ENCODE assay signal across 24 cellular contexts in genomic region chr15:89174476-89174875, GRCh38. TPM values are rescaled to one million over a fixed set of nuclear protein-coding genes. Genes with fewer than 3 reads are reported as not detected.
DNase-seq lines count a peak whose midpoint lies in the region; ATAC-seq and TF ChIP-seq lines count a peak whose summit lies in the region.
"Had no signal": no experiment of that assay in that cellular context is flagged by ENCODE, and none has a peak within 500 bp of the region (broad histone marks: within the 10 kb centered on the region; RNA-seq: fewer than 3 reads in every experiment).

No MANE protein-coding gene starts in this region.

- peaks cover 27% of the 10 kb centered on the region for H3K36me3 Mint-ChIP-seq in activated naive CD4-positive, alpha-beta T cell treated with anti-CD3 and anti-CD28 coated beads, Interleukin-2, amount 10 ng/mL, durations not matched to agents 7 days and 5 days
- H3K36me3 Mint-ChIP-seq in activated naive CD4-positive, alpha-beta T cell treated with anti-CD3 and anti-CD28 coated beads for 36 hours (ENCODE audit: low read depth) = peaks cover 23% of the 10 kb centered on the region

- ATAC-seq in gastrocnemius medialis (no peak), GM21360 (IDR thresholded peaks at IDR 0.05; ENCODE audit: unreplicated experiment) (no peak)
- ATAC-seq: HCT116 had no signal

- intact Hi-C loops in activated naive CD4-positive, alpha-beta T cell treated with anti-CD3 and anti-CD28 coated beads for 36 hours (cut with micrococcal nuclease) = no loop called here
- intact Hi-C loops in dorsolateral prefrontal cortex (cut with DNase I) = loop anchor here in 1 of 2 donors (10.0 kb wide), 2 partner anchors 80 to 270 kb away; no protein-coding TSS in a partner anchor
- intact Hi-C loops in gastrocnemius medialis (cut with DNase I; ENCODE audit: low total_unique reads) = loop anchor here (5.0 kb wide), 1 partner anchor 277 kb away; the partner anchor contains the start of gene HAPLN3

- DNase-seq in activated naive CD4-positive, alpha-beta T cell treated with anti-CD3 and anti-CD28 coated beads, Interleukin-2, amount 10 ng/mL, durations not matched to agents 7 days and 5 days = no peak
- no peak for DNase-seq in activated naive CD4-positive, alpha-beta T cell treated with anti-CD3 and anti-CD28 coated beads for 36 hours
- DNase-seq in NCI-H345 treated with DMSO at 0.1 percent for 48 hours (lab: John Stamatoyannopoulos, UW; ENCODE audit: unreplicated experiment) (peak; percentile 33), dorsolateral prefrontal cortex (no peak), gastrocnemius medialis (no peak), AG08395 (ENCODE audit: low spot score) (no peak), NCI-H1694 treated with DMSO at 0.1 percent for 48 hours (lab: John Stamatoyannopoulos, UW) (no peak)
- DNase-seq: C1 segment of cervical spinal cord; endodermal cell; GDM1; kidney; naive B cell; NCI-H446 treated with DMSO at 0.1 percent for 48 hours; SK-N-SH; stimulated activated CD4-positive, alpha-beta T cell treated with anti-CD3 and anti-CD28 coated beads, Interleukin-2, amount 100 ng/mL, for 24 hours; stomach; T1000 had no signal

- CTCF ChIA-PET in activated naive CD4-positive, alpha-beta T cell treated with anti-CD3 and anti-CD28 coated beads, Interleukin-2, amount 10 ng/mL, durations not matched to agents 7 days and 5 days (lab: Charles Lee) = interaction anchor here (0.8 to 8.3 kb wide), 4 partner anchors 110 to 270 kb away, joined by 3 to 147 read pairs (median 4); no protein-coding TSS in a partner anchor
- CTCF ChIA-PET in activated naive CD4-positive, alpha-beta T cell treated with anti-CD3 and anti-CD28 coated beads for 36 hours (lab: Charles Lee) = interaction anchor here (1.1 to 7.0 kb wide), 5 partner anchors 8 to 116 kb away, joined by 3 to 105 read pairs (median 5); no protein-coding TSS in a partner anchor

- H3K4me1 ChIP-seq in gastrocnemius medialis = peaks cover 6 to 9% of the 10 kb centered on the region in 2 donors

- no peaks in the 10 kb centered on the region for H3K27me3 Mint-ChIP-seq in activated naive CD4-positive, alpha-beta T cell treated with anti-CD3 and anti-CD28 coated beads, Interleukin-2, amount 10 ng/mL, durations not matched to agents 7 days and 5 days
- no peaks in the 10 kb centered on the region for H3K27me3 Mint-ChIP-seq in activated naive CD4-positive, alpha-beta T cell treated with anti-CD3 and anti-CD28 coated beads for 36 hours (ENCODE audit: low read depth)
- H3K27me3 Mint-ChIP-seq: memory B cell, naive B cell had no signal

- no peak for TF ChIP-seq POLR2A in gastrocnemius medialis (IDR thresholded peaks at IDR 0.05)

- H3K4me3 ChIP-seq in dorsolateral prefrontal cortex (no peak overlapping the region), gastrocnemius medialis (no peak overlapping the region)
- H3K4me3 ChIP-seq: adrenal gland, stomach had no signal

- in situ Hi-C loops in gastrocnemius medialis (cut with MboI; ENCODE audit: low sequenced_read_pairs in 4 of 4) = loop anchor here in 2 of 4 donors (10.0 to 25.0 kb wide), 2 partner anchors 262 to 280 kb away; partner anchors contain the start of genes HAPLN3 (in 1 of the 2) and MFGE8 (in 1 of the 2)

- peaks cover 0 to 38% of the 10 kb centered on the region in 2 donors for H3K36me3 ChIP-seq in gastrocnemius medialis

- H3K9me3 ChIP-seq in gastrocnemius medialis = no peaks in the 10 kb centered on the region
- H3K9me3 ChIP-seq: adrenal gland, SK-N-SH, stomach had no signal

- peaks cover 6% of the 10 kb centered on the region for H3K4me1 Mint-ChIP-seq in activated naive CD4-positive, alpha-beta T cell treated with anti-CD3 and anti-CD28 coated beads, Interleukin-2, amount 10 ng/mL, durations not matched to agents 7 days and 5 days
- H3K4me1 Mint-ChIP-seq in activated naive CD4-positive, alpha-beta T cell treated with anti-CD3 and anti-CD28 coated beads for 36 hours (ENCODE audit: low read depth) = peaks cover 28% of the 10 kb centered on the region
- H3K4me1 Mint-ChIP-seq: endodermal cell, memory B cell, naive B cell had no signal

- no peak overlapping the region for H3K4me3 Mint-ChIP-seq in activated naive CD4-positive, alpha-beta T cell treated with anti-CD3 and anti-CD28 coated beads, Interleukin-2, amount 10 ng/mL, durations not matched to agents 7 days and 5 days
- no peak overlapping the region for H3K4me3 Mint-ChIP-seq in activated naive CD4-positive, alpha-beta T cell treated with anti-CD3 and anti-CD28 coated beads for 36 hours
- H3K4me3 Mint-ChIP-seq: endodermal cell, memory B cell, naive B cell had no signal

- no peak for TF ChIP-seq CTCF in dorsolateral prefrontal cortex (IDR thresholded peaks at IDR 0.05 in 54 of 56, conservative IDR thresholded peaks at IDR 0.05 in 2 of 56; ENCODE audit: low read depth in 1 of 56, partially characterized antibody in 56 of 56)
- TF ChIP-seq CTCF in gastrocnemius medialis (IDR thresholded peaks at IDR 0.05 in 4 of 5, conservative IDR thresholded peaks at IDR 0.05 in 1 of 5) = no peak

- H3K27me3 ChIP-seq in dorsolateral prefrontal cortex = no peaks in the 10 kb centered on the region
- H3K27me3 ChIP-seq in gastrocnemius medialis = no peaks in the 10 kb centered on the region
- H3K27me3 ChIP-seq: adrenal gland, stomach had no signal

- H3K9me3 Mint-ChIP-seq in activated naive CD4-positive, alpha-beta T cell treated with anti-CD3 and anti-CD28 coated beads, Interleukin-2, amount 10 ng/mL, durations not matched to agents 7 days and 5 days = no peaks in the 10 kb centered on the region
- no peaks in the 10 kb centered on the region for H3K9me3 Mint-ChIP-seq in activated naive CD4-positive, alpha-beta T cell treated with anti-CD3 and anti-CD28 coated beads for 36 hours
- H3K9me3 Mint-ChIP-seq: endodermal cell, memory B cell, naive B cell had no signal

- H3K27ac ChIP-seq in dorsolateral prefrontal cortex (peak overlapping the region in 53 of 59 donors; percentile 5 to 85 (median 68)), gastrocnemius medialis (peak overlapping the region; percentile 16 to 25 (median 22))

- H3K27ac Mint-ChIP-seq in activated naive CD4-positive, alpha-beta T cell treated with anti-CD3 and anti-CD28 coated beads, Interleukin-2, amount 10 ng/mL, durations not matched to agents 7 days and 5 days = peak overlapping the region; percentile 9
- H3K27ac Mint-ChIP-seq in activated naive CD4-positive, alpha-beta T cell treated with anti-CD3 and anti-CD28 coated beads for 36 hours = no peak overlapping the region
- H3K27ac Mint-ChIP-seq: endodermal cell, memory B cell had no signal

RNA-seq across cellular contexts. Expression of gene RLBP1, which starts 46.9 kb away (rescaled TPM):
- not detected for total RNA-seq in activated naive CD4-positive, alpha-beta T cell treated with anti-CD3 and anti-CD28 coated beads for 36 hours
- total RNA-seq in dorsolateral prefrontal cortex (10 to 100 TPM in 18 of 120 experiments, 1 to 10 TPM in 102; 1.7 to 21.4 (median 6.2) TPM), gastrocnemius medialis (not detected)
- total RNA-seq: A673, adrenal gland, endodermal cell, kidney, posterior vena cava, ureter had no signal
